ENCODE assay signal across 25 cellular contexts in the genomic region with DNA sequence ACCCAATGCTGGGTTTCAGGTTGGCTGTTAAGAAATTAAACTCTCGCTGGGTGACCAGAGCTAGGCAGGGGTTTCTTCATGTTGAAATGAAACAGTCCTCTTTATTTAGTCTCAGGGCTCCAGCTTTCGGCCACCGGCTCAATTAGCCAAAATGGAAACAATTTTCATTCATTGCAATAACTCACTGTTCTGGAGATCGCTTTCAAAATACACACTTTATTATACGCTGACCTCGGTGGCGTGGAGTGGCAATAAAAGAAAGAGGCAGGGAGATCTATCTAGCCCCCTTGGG. TPM values are rescaled to one million over a fixed set of nuclear protein-coding genes. Genes with fewer than 3 reads are reported as not detected.
A peak's percentile ranks its signal among the peaks of the same experiment; 100 is the strongest.
DNase-seq lines count a peak whose midpoint lies in the region; ATAC-seq and TF ChIP-seq lines count a peak whose summit lies in the region.
"Had no signal": no experiment of that assay in that cellular context is flagged by ENCODE, and none has a peak within 500 bp of the region (broad histone marks: within the 10 kb centered on the region; RNA-seq: fewer than 3 reads in every experiment).

No MANE protein-coding gene starts in this region.

- DNase-seq in Caco-2 (no peak), PC-3 (no peak), glutamatergic neuron (no peak), neural crest cell (ENCODE audit: low read depth, low spot score) (no peak), NCI-H1694 (lab: John Stamatoyannopoulos, UW) (no peak), AG08395 (ENCODE audit: low spot score) (no peak)
- no peak for DNase-seq in activated naive CD4-positive, alpha-beta T cell treated with Interleukin-2 at 50 U/mL for 16 hours
- DNase-seq in activated naive CD4-positive, alpha-beta T cell treated with anti-CD3 and anti-CD28 coated beads, Interleukin-2, amount 10 ng/mL, durations not matched to agents 7 days and 5 days = no peak
- DNase-seq: activated CD4-positive, alpha-beta T cell treated with anti-CD3 and anti-CD28 coated beads, Interleukin-2, amount 10 ng/mL, durations not matched to agents 7 days and 5 days; activated effector memory CD4-positive, alpha-beta T cell treated with Interleukin-2 at 50 U/mL for 16 hours; adrenal gland; caudate nucleus; dorsolateral prefrontal cortex; GF-D8; immature natural killer cell; Kasumi-1; NCI-H1105; NCI-H2081 treated with DMSO at 0.1 percent for 48 hours; NCI-H510A; psoas muscle; stimulated activated CD4-positive, alpha-beta T cell treated with anti-CD3 and anti-CD28 coated beads, Interleukin-2, amount 100 ng/mL, for 24 hours; stimulated activated naive CD8-positive, alpha-beta T cell treated with anti-CD3 and anti-CD28 coated beads, Interleukin-15, Interleukin-2, amounts not matched to agents 100 U/mL and 50 U/mL, for 24 hours; SW 1271 had no signal

- no peaks in the 10 kb centered on the region for H3F3A ChIP-seq in PC-3 (ENCODE audit: low read length, unreplicated experiment)

- CTCF ChIA-PET in Caco-2 (lab: Charles Lee) (no interaction called here), PC-3 (lab: Charles Lee) (interaction anchor here (0.6 to 2.5 kb wide), 2 partner anchors 518 to 560 kb away, joined by 3 to 33 read pairs; no protein-coding TSS in a partner anchor)
- CTCF ChIA-PET in activated naive CD4-positive, alpha-beta T cell treated with anti-CD3 and anti-CD28 coated beads, Interleukin-2, amount 10 ng/mL, durations not matched to agents 7 days and 5 days (lab: Charles Lee) = interaction anchor here (3.3 kb wide), 1 partner anchor 519 kb away, joined by 50 read pairs; no protein-coding TSS in a partner anchor

- H2AFZ ChIP-seq in PC-3 (ENCODE audit: low read length) = no peak overlapping the region

- no peak overlapping the region for H3K9ac ChIP-seq in PC-3 (ENCODE audit: low read length)

- no peaks in the 10 kb centered on the region for H3K79me2 ChIP-seq in PC-3 (ENCODE audit: low read length)

- peaks cover 3% of the 10 kb centered on the region for H3K27me3 ChIP-seq in Caco-2 (replicated peaks; ENCODE audit: control insufficient read depth, insufficient read depth, low read length)
- H3K27me3 ChIP-seq in PC-3 (ENCODE audit: low read length) = no peaks in the 10 kb centered on the region

- no peak overlapping the region for H3K27ac ChIP-seq in PC-3 (ENCODE audit: low read length)
- H3K27ac ChIP-seq: adrenal gland, dorsolateral prefrontal cortex, psoas muscle had no signal

- H3K9me3 Mint-ChIP-seq in Caco-2 (ENCODE audit: unreplicated experiment) (no peaks in the 10 kb centered on the region), glutamatergic neuron (ENCODE audit: unreplicated experiment) (peaks cover 15% of the 10 kb centered on the region), neural crest cell (no peaks in the 10 kb centered on the region)
- H3K9me3 Mint-ChIP-seq in activated naive CD4-positive, alpha-beta T cell treated with anti-CD3 and anti-CD28 coated beads, Interleukin-2, amount 10 ng/mL, durations not matched to agents 7 days and 5 days = no peaks in the 10 kb centered on the region
- H3K9me3 Mint-ChIP-seq: activated CD4-positive, alpha-beta T cell treated with anti-CD3 and anti-CD28 coated beads, Interleukin-2, amount 10 ng/mL, durations not matched to agents 7 days and 5 days had no signal

- no peak for ATAC-seq in PC-3
- ATAC-seq: esophagus mucosa; psoas muscle; stimulated activated naive CD8-positive, alpha-beta T cell treated with anti-CD3 and anti-CD28 coated beads, Interleukin-15, Interleukin-2, amounts not matched to agents 100 U/mL and 50 U/mL, for 24 hours had no signal

- H3K4me1 Mint-ChIP-seq in Caco-2 (ENCODE audit: low read depth, unreplicated experiment) (peaks cover 7% of the 10 kb centered on the region), glutamatergic neuron (ENCODE audit: low read depth, unreplicated experiment) (peaks cover 14% of the 10 kb centered on the region), neural crest cell (peaks cover 41% of the 10 kb centered on the region)
- peaks cover 26% of the 10 kb centered on the region for H3K4me1 Mint-ChIP-seq in activated naive CD4-positive, alpha-beta T cell treated with anti-CD3 and anti-CD28 coated beads, Interleukin-2, amount 10 ng/mL, durations not matched to agents 7 days and 5 days

- POLR2A ChIA-PET in Caco-2 (lab: Charles Lee) = no interaction called here
- POLR2A ChIA-PET in PC-3 (lab: Charles Lee; ENCODE audit: unreplicated experiment) = no interaction called here

- BruUV-seq in Caco-2 (replicated peaks; lab: Mats Ljungman, UMichigan) = no TSS peak
- BruUV-seq in PC-3 (replicated peaks; lab: Mats Ljungman, UMichigan) = no TSS peak

- H3K4me3 ChIP-seq in Caco-2 (ENCODE audit: low read depth, low read length) (no peak overlapping the region), PC-3 (ENCODE audit: low read length) (no peak overlapping the region)

- H3K4me2 ChIP-seq in PC-3 (ENCODE audit: low read length) = peak overlapping the region; percentile 94; the same call in 1 of the 2 replicates

- H3K4me1 ChIP-seq in Caco-2 (no peaks in the 10 kb centered on the region), PC-3 (ENCODE audit: insufficient read depth, low read length) (peaks cover 8% of the 10 kb centered on the region; the same call in 1 of the 2 replicates)

- H3K36me3 ChIP-seq in Caco-2 (ENCODE audit: control insufficient read depth, insufficient read depth, low read length) = no peaks in the 10 kb centered on the region
- no peaks in the 10 kb centered on the region for H3K36me3 ChIP-seq in PC-3 (ENCODE audit: low read depth, low read length)
- H3K36me3 ChIP-seq: adrenal gland had no signal

- H3K27me3 Mint-ChIP-seq in Caco-2 (ENCODE audit: insufficient read depth, unreplicated experiment) = peaks cover 22% of the 10 kb centered on the region
- peaks cover 34% of the 10 kb centered on the region for H3K27me3 Mint-ChIP-seq in glutamatergic neuron (ENCODE audit: unreplicated experiment)
- H3K27me3 Mint-ChIP-seq in neural crest cell (ENCODE audit: low read depth) = peaks cover 93% of the 10 kb centered on the region
- peaks cover 95% of the 10 kb centered on the region for H3K27me3 Mint-ChIP-seq in activated naive CD4-positive, alpha-beta T cell treated with anti-CD3 and anti-CD28 coated beads, Interleukin-2, amount 10 ng/mL, durations not matched to agents 7 days and 5 days

- TF ChIP-seq CTCF in Caco-2 (IDR thresholded peaks at IDR 0.05; ENCODE audit: insufficient read depth in 1 of 2, low read depth in 1 of 2, low read length in 1 of 2, severe bottlenecking in 1 of 2, unreplicated experiment in 1 of 2) (no peak), PC-3 (conservative IDR thresholded peaks at IDR 0.05; ENCODE audit: low read depth, low read length) (no peak), glutamatergic neuron (IDR thresholded peaks at IDR 0.05; ENCODE audit: partially characterized antibody, unreplicated experiment) (no peak), neural crest cell (conservative IDR thresholded peaks at IDR 0.05) (no peak)

- H3K27ac Mint-ChIP-seq in Caco-2 (ENCODE audit: unreplicated experiment) = no peak overlapping the region
- no peak overlapping the region for H3K27ac Mint-ChIP-seq in glutamatergic neuron (ENCODE audit: unreplicated experiment)
- H3K27ac Mint-ChIP-seq in neural crest cell (ENCODE audit: unreplicated experiment) = no peak overlapping the region
- no peak overlapping the region for H3K27ac Mint-ChIP-seq in activated naive CD4-positive, alpha-beta T cell treated with anti-CD3 and anti-CD28 coated beads, Interleukin-2, amount 10 ng/mL, durations not matched to agents 7 days and 5 days
- H3K27ac Mint-ChIP-seq: CD14-positive monocyte, immature natural killer cell had no signal

- H3K36me3 Mint-ChIP-seq in Caco-2 (ENCODE audit: insufficient read depth, unreplicated experiment) = no peaks in the 10 kb centered on the region
- no peaks in the 10 kb centered on the region for H3K36me3 Mint-ChIP-seq in glutamatergic neuron (ENCODE audit: unreplicated experiment)
- H3K36me3 Mint-ChIP-seq in neural crest cell (ENCODE audit: low read depth) = no peaks in the 10 kb centered on the region
- peaks cover 2% of the 10 kb centered on the region for H3K36me3 Mint-ChIP-seq in activated naive CD4-positive, alpha-beta T cell treated with anti-CD3 and anti-CD28 coated beads, Interleukin-2, amount 10 ng/mL, durations not matched to agents 7 days and 5 days

- no peaks in the 10 kb centered on the region for H4K20me1 ChIP-seq in PC-3 (ENCODE audit: low read length)

- H3K4me3 Mint-ChIP-seq in Caco-2 (ENCODE audit: unreplicated experiment) = peak overlapping the region; percentile 74
- H3K4me3 Mint-ChIP-seq in glutamatergic neuron (ENCODE audit: unreplicated experiment) = peak overlapping the region; percentile 72
- peak overlapping the region; percentile 73 for H3K4me3 Mint-ChIP-seq in neural crest cell
- no peak overlapping the region for H3K4me3 Mint-ChIP-seq in activated naive CD4-positive, alpha-beta T cell treated with anti-CD3 and anti-CD28 coated beads, Interleukin-2, amount 10 ng/mL, durations not matched to agents 7 days and 5 days
- H3K4me3 Mint-ChIP-seq: activated CD4-positive, alpha-beta T cell treated with anti-CD3 and anti-CD28 coated beads, Interleukin-2, amount 10 ng/mL, durations not matched to agents 7 days and 5 days had no signal

- intact Hi-C loops in Caco-2 (cut with micrococcal nuclease; ENCODE audit: unreplicated experiment) = loop anchor here (5.0 to 10.0 kb wide), 3 partner anchors 380 to 803 kb away; no protein-coding TSS in a partner anchor
- intact Hi-C loops in PC-3 (cut with micrococcal nuclease) = loop anchor here (5.0 to 10.0 kb wide), 3 partner anchors 323 to 800 kb away; no protein-coding TSS in a partner anchor

- H3K9me3 ChIP-seq in Caco-2 = no peaks in the 10 kb centered on the region
- no peaks in the 10 kb centered on the region for H3K9me3 ChIP-seq in PC-3 (ENCODE audit: low read length)
- H3K9me3 ChIP-seq: adrenal gland, psoas muscle had no signal

- no peaks in the 10 kb centered on the region for H3K9me2 ChIP-seq in PC-3 (replicated peaks; ENCODE audit: low read length)

RNA-seq across cellular contexts. Expression of gene MECOM, which starts 3.8 kb away (rescaled TPM):
- total RNA-seq in Caco-2 (2022) (27.0 and 27.6 TPM in 2 replicates), PC-3 (2014; rRNA removed) (10.0 and 11.4 TPM in 2 replicates), glutamatergic neuron (ENCODE audit: unreplicated experiment) (not detected), neural crest cell (1.1 and 2.9 TPM in 2 replicates)
- total RNA-seq: activated CD4-positive, alpha-beta T cell treated with anti-CD3 and anti-CD28 coated beads, Interleukin-2, amount 10 ng/mL, durations not matched to agents 7 days and 5 days had no signal
